ENCODE assay signal across 13 cellular contexts in genomic region chr12:10186299-10186698, GRCh38. TPM values are rescaled to one million over a fixed set of nuclear protein-coding genes. Genes with fewer than 3 reads are reported as not detected.
A peak's percentile ranks its signal among the peaks of the same experiment; 100 is the strongest.
DNase-seq lines count a peak whose midpoint lies in the region; ATAC-seq and TF ChIP-seq lines count a peak whose summit lies in the region.
"Had no signal": no experiment of that assay in that cellular context is flagged by ENCODE, and none has a peak within 500 bp of the region (broad histone marks: within the 10 kb centered on the region; RNA-seq: fewer than 3 reads in every experiment).

No MANE protein-coding gene starts in this region.

- 25 to 55% (median 34%) methylated on average over 11 of the region's 11 CpGs for WGBS in spleen, 5 donors

- no peak for TF ChIP-seq POLR2A in spleen (IDR thresholded peaks at IDR 0.05)

- in situ Hi-C loops in ACHN (cut with HindIII; ENCODE audit: low pct_ligation_motif_present, low pct_unique_long_range_greater_than_20kb, low sequenced_read_pairs) = no loop called here

- intact Hi-C loops in left colon (cut with DNase I, micrococcal nuclease) (no loop called here), spleen (cut with DNase I; ENCODE audit: low total_unique reads) (no loop called here)

- H3K27me3 ChIP-seq in HL-60 (ENCODE audit: insufficient read depth, poor library complexity, severe bottlenecking) (no peaks in the 10 kb centered on the region), spleen (replicated peaks in 1 of 7) (peaks cover 0 to 55% (median 6%) of the 10 kb centered on the region in 7 donors)

- peak overlapping the region; percentile 16 for H3K4me3 ChIP-seq in HL-60 (replicated peaks; ENCODE audit: insufficient read depth, low read length)
- H3K4me3 ChIP-seq in spleen = no peak overlapping the region
- H3K4me3 ChIP-seq: SK-N-MC had no signal

- ATAC-seq in left colon (no peak), HG03045 (IDR thresholded peaks at IDR 0.05; ENCODE audit: unreplicated experiment) (no peak)
- ATAC-seq: activated naive CD4-positive, alpha-beta T cell treated with anti-CD3 and anti-CD28 coated beads, Interleukin-2, amount 50 U/mL, for 72 hours had no signal

- H3K9me3 ChIP-seq in spleen = no peaks in the 10 kb centered on the region

- H3K4me1 ChIP-seq in spleen = peaks cover 0 to 47% (median 3%) of the 10 kb centered on the region in 6 donors

- H3K27ac ChIP-seq in HL-60 (replicated peaks) (peak overlapping the region; percentile 80), spleen (peak overlapping the region in 5 of 8 donors; percentile 6 to 58 (median 24))
- H3K27ac ChIP-seq: SK-N-MC had no signal

- no peaks in the 10 kb centered on the region for H3K36me3 ChIP-seq in spleen

- TF ChIP-seq CTCF in HL-60 (IDR thresholded peaks at IDR 0.05; ENCODE audit: insufficient read depth, low read length) (no peak), spleen (IDR thresholded peaks at IDR 0.05 in 8 of 11, conservative IDR thresholded peaks at IDR 0.05 in 3 of 11) (no peak)

- DNase-seq in HL-60 (ENCODE audit: low read depth in 1 of 2, low spot score in 1 of 2) = peak; percentile 31 to 87
- DNase-seq in amygdala (lab: John Stamatoyannopoulos, UW) = peak in 34 of 56 donors; percentile 3 to 63 (median 30)
- peak; percentile 19 to 39 for DNase-seq in left colon
- peak; percentile 88 for DNase-seq in spleen
- no peak for DNase-seq in ACHN
- no peak for DNase-seq in NCI-H226
- DNase-seq in OCI-M1 (lab: John Stamatoyannopoulos, UW) = no peak
- DNase-seq: CD4-positive, CD25-positive, alpha-beta regulatory T cell; NCI-H1694 treated with DMSO at 0.1 percent for 48 hours had no signal

RNA-seq across cellular contexts. Expression of gene TMEM52B, which starts 7.5 kb away (rescaled TPM):
- total RNA-seq in left colon = not detected
- under 1 TPM in 2 of 7 donors, not detected in 5; 0.19 to 0.40 TPM for total RNA-seq in spleen
- polyA plus RNA-seq in spleen = under 1 TPM in 1 of 3 donors, not detected in 2; 0.06 TPM
- total RNA-seq: activated naive CD4-positive, alpha-beta T cell treated with anti-CD3 and anti-CD28 coated beads, Interleukin-2, amount 50 U/mL, for 72 hours; CD4-positive, CD25-positive, alpha-beta regulatory T cell had no signal
- polyA plus RNA-seq: CD4-positive, CD25-positive, alpha-beta regulatory T cell; IgD-negative memory B cell had no signal

RNA-seq across cellular contexts. Expression of gene OLR1, which starts 14.4 kb away (rescaled TPM):
- total RNA-seq in left colon (not detected), spleen (10 to 100 TPM in 1 of 7 donors, 1 to 10 TPM in 3, not detected in 3; 1.2 to 10.5 (median 1.3) TPM)
- under 1 TPM; 0.09 to 0.22 (median 0.13) TPM for polyA plus RNA-seq in spleen
- total RNA-seq: activated naive CD4-positive, alpha-beta T cell treated with anti-CD3 and anti-CD28 coated beads, Interleukin-2, amount 50 U/mL, for 72 hours; CD4-positive, CD25-positive, alpha-beta regulatory T cell had no signal
- polyA plus RNA-seq: CD4-positive, CD25-positive, alpha-beta regulatory T cell; IgD-negative memory B cell had no signal

RNA-seq across cellular contexts. Expression of gene GABARAPL1, which starts 26.4 kb away (rescaled TPM):
- total RNA-seq in left colon (10 to 100 TPM; 25.2 to 53.6 TPM), spleen (10 to 100 TPM; 29.8 to 79.7 (median 53.4) TPM)
- 10 to 100 TPM in 2 of 3 donors, 1 to 10 TPM in 1; 10.0 to 22.5 (median 13.5) TPM for polyA plus RNA-seq in spleen

RNA-seq across cellular contexts. Expression of gene CLEC7A, which starts 56.3 kb away (rescaled TPM):
- total RNA-seq in left colon (1 to 10 TPM; 2.5 to 4.5 TPM), spleen (100 to 1,000 TPM in 1 of 7 donors, 10 to 100 TPM in 6; 37.4 to 111 (median 51.8) TPM)
- polyA plus RNA-seq in spleen = 10 to 100 TPM in 2 of 3 donors, 1 to 10 TPM in 1; 7.7 to 20.4 (median 11.7) TPM

Comparison
In these comparisons a context has a peak if more than half of its experiments do, and no peak if none do; other contexts are left out.
1. DNase-seq: peak in HL-60 (2 of 2), amygdala (34 of 56), left colon (2 of 2) and spleen (single experiment); none in ACHN (single experiment), NCI-H226 (single experiment) and OCI-M1 (single experiment).